1 cellular context compared by ENCODE assay signal in the genomic region with DNA sequence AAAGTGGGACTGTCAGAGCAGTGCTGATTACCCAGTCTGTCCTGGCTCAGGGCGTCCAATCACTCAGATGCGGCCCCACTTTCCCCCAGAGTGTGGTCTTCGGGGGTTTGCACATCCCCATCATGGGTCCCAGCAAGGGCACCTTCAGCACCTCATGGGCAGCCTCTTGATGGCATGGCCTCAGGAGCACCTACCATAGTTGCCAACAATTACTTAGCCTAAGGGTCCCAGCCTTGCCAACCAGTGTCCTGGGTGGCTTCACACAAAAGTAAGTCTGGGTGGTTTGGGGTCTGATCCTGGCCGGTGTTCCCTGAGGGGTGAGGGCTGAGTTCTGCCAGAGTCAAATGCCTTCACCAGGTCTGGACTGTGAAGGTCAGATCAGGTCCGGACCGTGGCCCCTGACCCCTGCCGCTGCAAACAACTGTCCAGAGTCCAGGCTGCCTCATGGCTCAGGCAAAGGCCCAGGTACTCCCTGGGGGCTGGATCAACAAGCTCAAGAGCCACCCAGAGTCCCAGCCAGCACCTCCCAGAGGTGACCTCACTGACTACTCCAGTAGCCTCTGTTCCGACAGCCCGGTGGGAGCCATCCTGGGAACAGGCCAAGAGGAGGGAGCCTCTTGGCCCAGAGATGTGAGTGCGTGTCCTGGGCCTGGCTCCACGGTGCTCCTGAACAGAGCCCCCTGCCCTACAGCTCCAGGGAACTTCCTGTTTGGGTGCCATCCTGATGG.
TF ChIP-seq lines count a peak whose summit lies in the region.

No MANE protein-coding gene starts in this region.

TF ChIP-seq in HepG2, 621 proteins besides CTCF, POLR2A, EP300 and RAD21 (continued from another document and continues in another):
- TF ChIP-seq ZNF564 (CRISPR knock-in tag; IDR thresholded peaks at IDR 0.05) (no peak), GTF2F1 (IDR thresholded peaks at IDR 0.05; ENCODE audit: low read length) (no peak), NFKB2 (CRISPR knock-in tag; IDR thresholded peaks at IDR 0.05; ENCODE audit: borderline replicate concordance) (peak; percentile 60; the same call in 1 of the 2 replicates), YEATS4 (CRISPR knock-in tag; IDR thresholded peaks at IDR 0.05; ENCODE audit: borderline replicate concordance) (peak; percentile 82; the same call in 1 of the 2 replicates), ZNF557 (CRISPR knock-in tag; IDR thresholded peaks at IDR 0.05) (no peak), ZNF567 (CRISPR knock-in tag; IDR thresholded peaks at IDR 0.05; ENCODE audit: borderline replicate concordance) (peak; percentile 33; the same call in 1 of the 2 replicates), BHLHE40 (IDR thresholded peaks at IDR 0.05; ENCODE audit: low read length) (no peak; the same call in 1 of the 2 replicates), SUZ12 (IDR thresholded peaks at IDR 0.05; ENCODE audit: low read depth, low read length) (no peak), ZNF260 (CRISPR knock-in tag; IDR thresholded peaks at IDR 0.05; ENCODE audit: borderline replicate concordance, low read depth) (no peak), RFXAP (CRISPR knock-in tag; IDR thresholded peaks at IDR 0.05; ENCODE audit: borderline replicate concordance) (peak; percentile 61; the same call in 1 of the 2 replicates), TAF15 (IDR thresholded peaks at IDR 0.05; ENCODE audit: low read depth, low read length, poor library complexity, severe bottlenecking) (no peak), SCMH1 (CRISPR knock-in tag; IDR thresholded peaks at IDR 0.05; ENCODE audit: borderline replicate concordance) (no peak), CCDC6 (CRISPR knock-in tag; IDR thresholded peaks at IDR 0.05) (no peak), ZNF577 (CRISPR knock-in tag; IDR thresholded peaks at IDR 0.05; ENCODE audit: borderline replicate concordance, low read depth) (no peak), ZNF280D (CRISPR knock-in tag; IDR thresholded peaks at IDR 0.05) (0 out of 2 replicates have a peak, but pooled peaks have one; percentile 43), ZFAT (CRISPR knock-in tag; conservative IDR thresholded peaks at IDR 0.05) (no peak), SOX13 (IDR thresholded peaks at IDR 0.05) (no peak), SOX13 (CRISPR knock-in tag; conservative IDR thresholded peaks at IDR 0.05 in 1 of 2, IDR thresholded peaks at IDR 0.05 in 1 of 2) (peak in 1 of 2 experiments; percentile 40; a peak in 1 of 4 replicates), PHB2 (IDR thresholded peaks at IDR 0.05; ENCODE audit: partially characterized antibody) (no peak), ZNF770 (CRISPR knock-in tag; IDR thresholded peaks at IDR 0.05) (0 out of 2 replicates have a peak, but pooled peaks have one; percentile 29), TRIM22 (IDR thresholded peaks at IDR 0.05) (no peak), GABPB1 (CRISPR knock-in tag; IDR thresholded peaks at IDR 0.05) (peak; percentile 18; the same call in 1 of the 2 replicates), KLF11 (CRISPR knock-in tag; IDR thresholded peaks at IDR 0.05) (no peak), MED13 (CRISPR knock-in tag; IDR thresholded peaks at IDR 0.05) (no peak), ZFP36L1 (CRISPR knock-in tag; IDR thresholded peaks at IDR 0.05) (no peak), ZNF800 (CRISPR knock-in tag; IDR thresholded peaks at IDR 0.05) (0 out of 2 replicates have a peak, but pooled peaks have one; percentile 32), ZNF710 (CRISPR knock-in tag; IDR thresholded peaks at IDR 0.05; ENCODE audit: borderline replicate concordance) (no peak), FOXM1 (CRISPR knock-in tag; IDR thresholded peaks at IDR 0.05) (no peak), SRY (CRISPR knock-in tag; IDR thresholded peaks at IDR 0.05) (0 out of 2 replicates have a peak, but pooled peaks have one; percentile 30), NFE2L1 (CRISPR knock-in tag; IDR thresholded peaks at IDR 0.05; ENCODE audit: borderline replicate concordance) (no peak), RNF2 (conservative IDR thresholded peaks at IDR 0.05; ENCODE audit: low read depth) (no peak), ZNF850 (CRISPR knock-in tag; conservative IDR thresholded peaks at IDR 0.05) (no peak)
- TF ChIP-seq, protein P1, sequence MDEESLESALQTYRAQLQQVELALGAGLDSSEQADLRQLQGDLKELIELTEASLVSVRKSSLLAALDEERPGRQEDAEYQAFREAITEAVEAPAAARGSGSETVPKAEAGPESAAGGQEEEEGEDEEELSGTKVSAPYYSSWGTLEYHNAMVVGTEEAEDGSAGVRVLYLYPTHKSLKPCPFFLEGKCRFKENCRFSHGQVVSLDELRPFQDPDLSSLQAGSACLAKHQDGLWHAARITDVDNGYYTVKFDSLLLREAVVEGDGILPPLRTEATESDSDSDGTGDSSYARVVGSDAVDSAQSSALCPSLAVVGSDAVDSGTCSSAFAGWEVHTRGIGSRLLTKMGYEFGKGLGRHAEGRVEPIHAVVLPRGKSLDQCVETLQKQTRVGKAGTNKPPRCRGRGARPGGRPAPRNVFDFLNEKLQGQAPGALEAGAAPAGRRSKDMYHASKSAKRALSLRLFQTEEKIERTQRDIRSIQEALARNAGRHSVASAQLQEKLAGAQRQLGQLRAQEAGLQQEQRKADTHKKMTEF (CRISPR knock-in tag; IDR thresholded peaks at IDR 0.05) = peak; percentile 39; the same call in 1 of the 2 replicates
- TF ChIP-seq, protein P2, sequence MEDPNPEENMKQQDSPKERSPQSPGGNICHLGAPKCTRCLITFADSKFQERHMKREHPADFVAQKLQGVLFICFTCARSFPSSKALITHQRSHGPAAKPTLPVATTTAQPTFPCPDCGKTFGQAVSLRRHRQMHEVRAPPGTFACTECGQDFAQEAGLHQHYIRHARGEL (CRISPR knock-in tag; IDR thresholded peaks at IDR 0.05) = no peak
- TF ChIP-seq, protein P3, sequence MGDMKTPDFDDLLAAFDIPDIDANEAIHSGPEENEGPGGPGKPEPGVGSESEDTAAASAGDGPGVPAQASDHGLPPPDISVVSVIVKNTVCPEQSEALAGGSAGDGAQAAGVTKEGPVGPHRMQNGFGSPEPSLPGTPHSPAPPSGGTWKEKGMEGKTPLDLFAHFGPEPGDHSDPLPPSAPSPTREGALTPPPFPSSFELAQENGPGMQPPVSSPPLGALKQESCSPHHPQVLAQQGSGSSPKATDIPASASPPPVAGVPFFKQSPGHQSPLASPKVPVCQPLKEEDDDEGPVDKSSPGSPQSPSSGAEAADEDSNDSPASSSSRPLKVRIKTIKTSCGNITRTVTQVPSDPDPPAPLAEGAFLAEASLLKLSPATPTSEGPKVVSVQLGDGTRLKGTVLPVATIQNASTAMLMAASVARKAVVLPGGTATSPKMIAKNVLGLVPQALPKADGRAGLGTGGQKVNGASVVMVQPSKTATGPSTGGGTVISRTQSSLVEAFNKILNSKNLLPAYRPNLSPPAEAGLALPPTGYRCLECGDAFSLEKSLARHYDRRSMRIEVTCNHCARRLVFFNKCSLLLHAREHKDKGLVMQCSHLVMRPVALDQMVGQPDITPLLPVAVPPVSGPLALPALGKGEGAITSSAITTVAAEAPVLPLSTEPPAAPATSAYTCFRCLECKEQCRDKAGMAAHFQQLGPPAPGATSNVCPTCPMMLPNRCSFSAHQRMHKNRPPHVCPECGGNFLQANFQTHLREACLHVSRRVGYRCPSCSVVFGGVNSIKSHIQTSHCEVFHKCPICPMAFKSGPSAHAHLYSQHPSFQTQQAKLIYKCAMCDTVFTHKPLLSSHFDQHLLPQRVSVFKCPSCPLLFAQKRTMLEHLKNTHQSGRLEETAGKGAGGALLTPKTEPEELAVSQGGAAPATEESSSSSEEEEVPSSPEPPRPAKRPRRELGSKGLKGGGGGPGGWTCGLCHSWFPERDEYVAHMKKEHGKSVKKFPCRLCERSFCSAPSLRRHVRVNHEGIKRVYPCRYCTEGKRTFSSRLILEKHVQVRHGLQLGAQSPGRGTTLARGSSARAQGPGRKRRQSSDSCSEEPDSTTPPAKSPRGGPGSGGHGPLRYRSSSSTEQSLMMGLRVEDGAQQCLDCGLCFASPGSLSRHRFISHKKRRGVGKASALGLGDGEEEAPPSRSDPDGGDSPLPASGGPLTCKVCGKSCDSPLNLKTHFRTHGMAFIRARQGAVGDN (CRISPR knock-in tag; IDR thresholded peaks at IDR 0.05) = peak; percentile 96
- TF ChIP-seq, protein P4, sequence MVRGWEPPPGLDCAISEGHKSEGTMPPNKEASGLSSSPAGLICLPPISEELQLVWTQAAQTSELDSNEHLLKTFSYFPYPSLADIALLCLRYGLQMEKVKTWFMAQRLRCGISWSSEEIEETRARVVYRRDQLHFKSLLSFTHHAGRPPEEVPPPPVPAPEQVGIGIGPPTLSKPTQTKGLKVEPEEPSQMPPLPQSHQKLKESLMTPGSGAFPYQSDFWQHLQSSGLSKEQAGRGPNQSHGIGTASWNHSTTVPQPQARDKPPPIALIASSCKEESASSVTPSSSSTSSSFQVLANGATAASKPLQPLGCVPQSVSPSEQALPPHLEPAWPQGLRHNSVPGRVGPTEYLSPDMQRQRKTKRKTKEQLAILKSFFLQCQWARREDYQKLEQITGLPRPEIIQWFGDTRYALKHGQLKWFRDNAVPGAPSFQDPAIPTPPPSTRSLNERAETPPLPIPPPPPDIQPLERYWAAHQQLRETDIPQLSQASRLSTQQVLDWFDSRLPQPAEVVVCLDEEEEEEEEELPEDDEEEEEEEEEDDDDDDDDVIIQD (CRISPR knock-in tag; IDR thresholded peaks at IDR 0.05; ENCODE audit: low read depth) = no peak
